ENCODE assay signal across 17 cellular contexts in genomic region chr1:47684964-47685762, GRCh38.
A peak's percentile ranks its signal among the peaks of the same experiment; 100 is the strongest.
DNase-seq lines count a peak whose midpoint lies in the region; ATAC-seq and TF ChIP-seq lines count a peak whose summit lies in the region.
"Had no signal": no experiment of that assay in that cellular context is flagged by ENCODE, and none has a peak within 500 bp of the region (broad histone marks: within the 10 kb centered on the region; RNA-seq: fewer than 3 reads in every experiment).

No MANE protein-coding gene starts in this region.

- no peak overlapping the region for H2AFZ ChIP-seq in neuronal stem cell (ENCODE audit: low read length)

- H3K4ac ChIP-seq in neuronal stem cell (ENCODE audit: low read length) = no peak overlapping the region

- H2BK15ac ChIP-seq in neuronal stem cell (ENCODE audit: low read length) = no peak overlapping the region

- H3K4me2 ChIP-seq in neuronal stem cell (ENCODE audit: insufficient read depth, low read length, poor library complexity, severe bottlenecking) = no peak overlapping the region

- no peak overlapping the region for H3K23ac ChIP-seq in neuronal stem cell (ENCODE audit: low read depth, low read length, poor library complexity)

- no peaks in the 10 kb centered on the region for H3K79me1 ChIP-seq in neuronal stem cell (ENCODE audit: low read depth, low read length)

- no peak overlapping the region for H2BK5ac ChIP-seq in neuronal stem cell (ENCODE audit: low read length)

- no peaks in the 10 kb centered on the region for H3K36me3 ChIP-seq in colonic mucosa
- no peaks in the 10 kb centered on the region for H3K36me3 ChIP-seq in neuronal stem cell (replicated peaks in 1 of 2; ENCODE audit: control insufficient read depth in 2 of 2, insufficient read depth in 2 of 2, low read length in 2 of 2)
- no peaks in the 10 kb centered on the region for H3K36me3 ChIP-seq in aorta (ENCODE audit: control insufficient read depth in 1 of 2, insufficient read depth in 2 of 2, low read length in 1 of 2)

- no peaks in the 10 kb centered on the region for H3K4me1 ChIP-seq in colonic mucosa
- peaks cover 0 to 36% of the 10 kb centered on the region in 2 donors for H3K4me1 ChIP-seq in neuronal stem cell (ENCODE audit: control insufficient read depth in 2 of 2, insufficient read depth in 1 of 2, low read depth in 1 of 2, low read length in 2 of 2)
- peaks cover 0 to 3% of the 10 kb centered on the region in 2 donors for H3K4me1 ChIP-seq in aorta (ENCODE audit: control insufficient read depth in 1 of 2, insufficient read depth in 2 of 2, low read length in 2 of 2)

- no peak for TF ChIP-seq CTCF in colonic mucosa (IDR thresholded peaks at IDR 0.05)

- H3K9ac ChIP-seq in colonic mucosa (ENCODE audit: low read depth in 2 of 2, low read length in 2 of 2) = no peak overlapping the region
- no peak overlapping the region for H3K9ac ChIP-seq in neuronal stem cell (ENCODE audit: low read depth, low read length, poor library complexity)

- no peak overlapping the region for H2BK120ac ChIP-seq in neuronal stem cell (ENCODE audit: low read depth, low read length)

- ATAC-seq in left ventricle myocardium superior (no peak), aorta (ENCODE audit: low FRiP score) (peak; percentile 55), HG03378 (IDR thresholded peaks at IDR 0.05; ENCODE audit: unreplicated experiment) (no peak)
- ATAC-seq: T-cell had no signal

- H2AK5ac ChIP-seq in neuronal stem cell (ENCODE audit: low read depth, low read length) = no peak overlapping the region

- no peaks in the 10 kb centered on the region for H3K9me3 ChIP-seq in colonic mucosa
- no peaks in the 10 kb centered on the region for H3K9me3 ChIP-seq in neuronal stem cell (replicated peaks in 1 of 2; ENCODE audit: control insufficient read depth in 2 of 2, insufficient read depth in 1 of 2, low read depth in 1 of 2, low read length in 2 of 2)
- H3K9me3 ChIP-seq in aorta (ENCODE audit: control insufficient read depth, low read length) = no peaks in the 10 kb centered on the region
- H3K9me3 ChIP-seq: Caco-2 had no signal

- H4K8ac ChIP-seq in neuronal stem cell (ENCODE audit: low read depth, low read length) = no peak overlapping the region

- H3K14ac ChIP-seq in neuronal stem cell (ENCODE audit: low read length) = no peak overlapping the region

- intact Hi-C loops in cardiac septum (cut with DNase I) = no loop called here
- intact Hi-C loops in left ventricle myocardium superior (cut with micrococcal nuclease) = no loop called here
- intact Hi-C loops in colonic mucosa (cut with DNase I) = no loop called here
- intact Hi-C loops in aorta (cut with DNase I) = loop anchor here in 1 of 2 donors (5.0 kb wide), 1 partner anchor 113 kb away; no protein-coding TSS in a partner anchor

- H2BK12ac ChIP-seq in neuronal stem cell (ENCODE audit: low read length) = no peak overlapping the region

- H3K27ac ChIP-seq in colonic mucosa (no peak overlapping the region), neuronal stem cell (replicated peaks; ENCODE audit: low read length) (peak overlapping the region; percentile 66), aorta (ENCODE audit: low read depth in 1 of 2, low read length in 2 of 2) (peak overlapping the region; percentile 80 to 94)

- no peak overlapping the region for H3K18ac ChIP-seq in neuronal stem cell (ENCODE audit: low read length)

- H4K91ac ChIP-seq in neuronal stem cell (ENCODE audit: low read depth, low read length, poor library complexity) = no peak overlapping the region

- H3K27me3 ChIP-seq in colonic mucosa (no peaks in the 10 kb centered on the region), neuronal stem cell (ENCODE audit: control insufficient read depth in 3 of 3, insufficient read depth in 3 of 3, low read depth in 1 of 3, low read length in 3 of 3) (peaks cover 0 to 55% (median 0%) of the 10 kb centered on the region in 3 experiments), aorta (ENCODE audit: control insufficient read depth in 1 of 2, insufficient read depth in 2 of 2, low read length in 1 of 2) (no peaks in the 10 kb centered on the region)

- WGBS in neuronal stem cell (ENCODE audit: extremely low coverage in 2 of 2, insufficient read length in 2 of 2, insufficient replicate concordance in 1 of 2), 2 donors = no CpG with 5 or more reads among the region's 11 CpGs
- 4 to 8% methylated on average over 11 of the region's 11 CpGs for WGBS in aorta, 2 donors

- no peak overlapping the region for H3K4me3 ChIP-seq in colonic mucosa
- H3K4me3 ChIP-seq in neuronal stem cell (ENCODE audit: low read length in 2 of 2) = no peak overlapping the region
- no peak overlapping the region for H3K4me3 ChIP-seq in aorta (ENCODE audit: low read length in 2 of 2)

- DNase-seq in cardiac septum (ENCODE audit: low spot score) = peak; percentile 70
- no peak for DNase-seq in left ventricle myocardium superior
- peak; percentile 36 for DNase-seq in colonic mucosa
- no peak for DNase-seq in neuronal stem cell (ENCODE audit: low spot score)
- DNase-seq in aorta = peak in 1 of 2 donors; percentile 63
- DNase-seq in stimulated activated CD4-positive, alpha-beta T cell treated with anti-CD3 and anti-CD28 coated beads, Interleukin-4, amount 100 ng/mL, for 24 hours = no peak
- DNase-seq in NCI-H2029 (lab: John Stamatoyannopoulos, UW) = no peak
- DNase-seq: activated CD4-positive, CD25-positive, alpha-beta regulatory T cell; activated T-cell treated with anti-CD3 and anti-CD28 coated beads for 4 hours; Caco-2; cerebellar nuclear complex; erythroblast; NCI-H2029 treated with DMSO at 0.1 percent for 48 hours; NCI-H82; RPMI8226; T-cell had no signal

Comparison
In these comparisons a context has a peak if more than half of its experiments do, and no peak if none do; other contexts are left out.
1. DNase-seq: peak in cardiac septum (single experiment) and colonic mucosa (single experiment); none in left ventricle myocardium superior (single experiment), neuronal stem cell (single experiment), stimulated activated CD4-positive, alpha-beta T cell treated with anti-CD3 and anti-CD28 coated beads, Interleukin-4, amount 100 ng/mL, for 24 hours (single experiment) and NCI-H2029 (single experiment).